ENCODE assay signal across 1 cellular context in the genomic region with DNA sequence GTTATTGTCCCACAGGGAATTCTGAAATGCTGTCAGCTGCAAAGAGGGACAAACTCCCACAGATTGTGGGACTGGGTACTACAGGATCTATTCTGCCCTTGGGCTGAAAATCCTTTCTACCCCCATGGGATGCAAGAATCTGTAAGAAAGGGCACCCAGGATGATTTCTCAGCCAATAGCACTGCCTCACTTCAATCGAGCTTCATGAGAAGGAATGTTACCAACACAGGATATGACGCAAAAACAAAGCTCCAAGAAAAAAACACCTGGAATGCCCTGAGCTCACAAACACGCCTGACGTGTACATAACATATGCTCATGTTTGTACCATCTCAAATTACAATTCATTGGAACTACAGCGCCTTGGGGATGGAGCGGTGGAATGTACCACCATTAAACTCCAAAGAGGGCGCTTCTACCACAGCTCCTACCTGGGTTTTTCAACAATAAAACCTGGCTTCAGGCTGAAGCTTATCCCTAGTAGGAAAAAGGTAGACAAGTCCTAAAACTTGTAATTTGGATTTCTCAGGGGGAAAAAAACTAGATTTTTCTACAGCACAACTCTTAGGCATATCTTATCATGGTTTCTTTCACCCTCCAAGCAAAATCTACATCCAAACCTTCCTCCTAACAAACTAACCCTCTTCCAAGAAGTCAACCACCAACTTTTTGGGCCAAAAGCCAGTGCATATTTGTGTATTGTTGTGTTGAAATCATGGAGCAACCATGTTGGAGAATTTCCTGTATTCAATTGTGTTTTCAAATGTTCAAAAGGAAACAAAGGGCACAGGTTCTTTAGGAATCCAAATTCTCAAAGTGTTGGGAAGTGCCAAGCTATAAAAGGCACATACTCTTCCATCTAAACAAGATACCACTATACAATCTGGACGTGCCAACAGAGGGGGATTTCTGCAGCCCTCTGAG.
A peak's percentile ranks its signal among the peaks of the same experiment; 100 is the strongest.
TF ChIP-seq lines count a peak whose summit lies in the region.

No MANE protein-coding gene starts in this region.

TF ChIP-seq in K562, 482 proteins besides CTCF, POLR2A, EP300 and RAD21 (continued from another document):
- TF ChIP-seq, protein P1, sequence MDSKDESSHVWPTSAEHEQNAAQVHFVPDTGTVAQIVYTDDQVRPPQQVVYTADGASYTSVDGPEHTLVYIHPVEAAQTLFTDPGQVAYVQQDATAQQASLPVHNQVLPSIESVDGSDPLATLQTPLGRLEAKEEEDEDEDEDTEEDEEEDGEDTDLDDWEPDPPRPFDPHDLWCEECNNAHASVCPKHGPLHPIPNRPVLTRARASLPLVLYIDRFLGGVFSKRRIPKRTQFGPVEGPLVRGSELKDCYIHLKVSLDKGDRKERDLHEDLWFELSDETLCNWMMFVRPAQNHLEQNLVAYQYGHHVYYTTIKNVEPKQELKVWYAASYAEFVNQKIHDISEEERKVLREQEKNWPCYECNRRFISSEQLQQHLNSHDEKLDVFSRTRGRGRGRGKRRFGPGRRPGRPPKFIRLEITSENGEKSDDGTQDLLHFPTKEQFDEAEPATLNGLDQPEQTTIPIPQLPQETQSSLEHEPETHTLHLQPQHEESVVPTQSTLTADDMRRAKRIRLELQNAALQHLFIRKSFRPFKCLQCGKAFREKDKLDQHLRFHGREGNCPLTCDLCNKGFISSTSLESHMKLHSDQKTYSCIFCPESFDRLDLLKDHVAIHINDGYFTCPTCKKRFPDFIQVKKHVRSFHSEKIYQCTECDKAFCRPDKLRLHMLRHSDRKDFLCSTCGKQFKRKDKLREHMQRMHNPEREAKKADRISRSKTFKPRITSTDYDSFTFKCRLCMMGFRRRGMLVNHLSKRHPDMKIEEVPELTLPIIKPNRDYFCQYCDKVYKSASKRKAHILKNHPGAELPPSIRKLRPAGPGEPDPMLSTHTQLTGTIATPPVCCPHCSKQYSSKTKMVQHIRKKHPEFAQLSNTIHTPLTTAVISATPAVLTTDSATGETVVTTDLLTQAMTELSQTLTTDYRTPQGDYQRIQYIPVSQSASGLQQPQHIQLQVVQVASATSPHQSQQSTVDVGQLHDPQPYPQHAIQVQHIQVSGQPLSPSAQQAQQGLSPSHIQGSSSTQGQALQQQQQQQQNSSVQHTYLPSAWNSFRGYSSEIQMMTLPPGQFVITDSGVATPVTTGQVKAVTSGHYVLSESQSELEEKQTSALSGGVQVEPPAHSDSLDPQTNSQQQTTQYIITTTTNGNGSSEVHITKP (IDR thresholded peaks at IDR 0.05; ENCODE audit: partially characterized antibody): peak; percentile 97
- no peak for TF ChIP-seq ZNF165 (CRISPR knock-in tag; IDR thresholded peaks at IDR 0.05; ENCODE audit: borderline replicate concordance)
- TF ChIP-seq, protein P2, sequence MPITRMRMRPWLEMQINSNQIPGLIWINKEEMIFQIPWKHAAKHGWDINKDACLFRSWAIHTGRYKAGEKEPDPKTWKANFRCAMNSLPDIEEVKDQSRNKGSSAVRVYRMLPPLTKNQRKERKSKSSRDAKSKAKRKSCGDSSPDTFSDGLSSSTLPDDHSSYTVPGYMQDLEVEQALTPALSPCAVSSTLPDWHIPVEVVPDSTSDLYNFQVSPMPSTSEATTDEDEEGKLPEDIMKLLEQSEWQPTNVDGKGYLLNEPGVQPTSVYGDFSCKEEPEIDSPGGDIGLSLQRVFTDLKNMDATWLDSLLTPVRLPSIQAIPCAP (CRISPR knock-in tag; IDR thresholded peaks at IDR 0.05; ENCODE audit: borderline replicate concordance): no peak
- no peak for TF ChIP-seq ZNF696 (CRISPR knock-in tag; conservative IDR thresholded peaks at IDR 0.05)
- TF ChIP-seq ARID1B (IDR thresholded peaks at IDR 0.05): no peak
